In genomic region chr3:62768896-62769295, GRCh38 we compare ENCODE assay signal across 27 cellular contexts.
DNase-seq lines count a peak whose midpoint lies in the region; FAIRE-seq and TF ChIP-seq lines count a peak whose summit lies in the region.
"Had no signal": no experiment of that assay in that cellular context is flagged by ENCODE, and none has a peak within 500 bp of the region (broad histone marks: within the 10 kb centered on the region; RNA-seq: fewer than 3 reads in every experiment).

No MANE protein-coding gene starts in this region.

- H4K91ac ChIP-seq in H1 (replicated peaks; ENCODE audit: insufficient read length, low read length): no peak overlapping the region

- no peak overlapping the region for H3K4me3 ChIP-seq in H1 (ENCODE audit: extremely low read depth in 1 of 4, insufficient read depth in 2 of 4, low read depth in 3 of 4, low read length in 4 of 4)
- H3K4me3 ChIP-seq: BLaER1 treated with 17β-estradiol and CSF1 and Interleukin-3, amounts not matched to agents 10 nM and 100 nM; GM12878; GM23248; HAP-1 had no signal

- H3K56ac ChIP-seq in H1 (replicated peaks; ENCODE audit: insufficient read length, low read depth, low read length): no peak overlapping the region

- H2AFZ ChIP-seq in H1 (ENCODE audit: low read length): no peak overlapping the region
- H2AFZ ChIP-seq: GM23248 had no signal

- WGBS in H1 (ENCODE audit: extremely low coverage in 1 of 2, insufficient coverage in 1 of 2, insufficient read length in 1 of 2, insufficient replicate concordance in 2 of 2, low coverage in 1 of 2, low lambda C conversion rate in 2 of 2, missing lambda C conversion rate in 1 of 2), 2 experiments: 81% methylated on average over 2 of the region's 2 CpGs; no CpG with 5 or more reads in 1 of the 2 experiments

- no peaks in the 10 kb centered on the region for H3K9me3 ChIP-seq in H1 (ENCODE audit: insufficient read depth in 2 of 2, low read depth in 1 of 2, low read length in 1 of 2)
- H3K9me3 ChIP-seq: BE2C; BLaER1 treated with 17β-estradiol and CSF1 and Interleukin-3, amounts not matched to agents 10 nM and 100 nM; HAP-1 had no signal

- peak; percentile 36 for FAIRE-seq in H1 (lab: Jason Lieb, UNC)
- no peak for FAIRE-seq in D721Med (lab: Jason Lieb, UNC)
- FAIRE-seq: A204.1, GM12878, GM19239, H54 had no signal

- no peaks in the 10 kb centered on the region for H3K79me2 ChIP-seq in H1 (ENCODE audit: control insufficient read depth in 1 of 2, insufficient read depth in 2 of 2, low read length in 2 of 2)

- no peaks in the 10 kb centered on the region for H3K36me3 ChIP-seq in H1 (ENCODE audit: control insufficient read depth in 2 of 4, insufficient read depth in 4 of 4, low read length in 3 of 4)
- H3K36me3 ChIP-seq: BE2C; BLaER1 treated with 17β-estradiol and CSF1 and Interleukin-3, amounts not matched to agents 10 nM and 100 nM; HAP-1 had no signal

- no peak overlapping the region for H4K8ac ChIP-seq in H1 (ENCODE audit: extremely low read depth, insufficient read depth, low read length)

- no peaks in the 10 kb centered on the region for H3K27me3 ChIP-seq in H1 (replicated peaks in 1 of 4; ENCODE audit: control insufficient read depth in 3 of 4, extremely low read depth in 1 of 4, insufficient read depth in 3 of 4, low read length in 3 of 4)
- H3K27me3 ChIP-seq: BE2C; BLaER1 treated with 17β-estradiol and CSF1 and Interleukin-3, amounts not matched to agents 10 nM and 100 nM had no signal

- no peak overlapping the region for H4K5ac ChIP-seq in H1 (ENCODE audit: insufficient read length, low read depth, low read length)

- no peak for TF ChIP-seq POLR2A in H1 (IDR thresholded peaks at IDR 0.05; ENCODE audit: control extremely low read depth in 1 of 2, low read depth in 2 of 2, low read length in 2 of 2)

- no peaks in the 10 kb centered on the region for H3K23me2 ChIP-seq in H1 (ENCODE audit: low read depth, low read length)

- H2AK5ac ChIP-seq in H1 (ENCODE audit: low read depth, low read length): no peak overlapping the region

- no peak overlapping the region for H2BK5ac ChIP-seq in H1 (ENCODE audit: low read depth, low read length)

- H2BK15ac ChIP-seq in H1 (ENCODE audit: low read length): no peak overlapping the region

- TF ChIP-seq EP300 in H1 (IDR thresholded peaks at IDR 0.05; ENCODE audit: borderline replicate concordance in 1 of 2, low read depth in 2 of 2, low read length in 2 of 2): no peak

- POLR2A ChIA-PET in H1 (lab: Charles Lee; ENCODE audit: partially characterized antibody): no interaction called here

- H2BK120ac ChIP-seq in H1 (replicated peaks; ENCODE audit: low read depth, low read length): no peak overlapping the region

- no peak overlapping the region for H2BK20ac ChIP-seq in H1 (ENCODE audit: low read length)

- H3K14ac ChIP-seq in H1 (ENCODE audit: insufficient read length): no peak overlapping the region

- no peak overlapping the region for H3K27ac ChIP-seq in H1 (ENCODE audit: low read depth, low read length)
- H3K27ac ChIP-seq: 22Rv1; BLaER1 treated with 17β-estradiol and CSF1 and Interleukin-3, amounts not matched to agents 10 nM and 100 nM; GM23248 had no signal

- no peak for TF ChIP-seq RAD21 in H1 (IDR thresholded peaks at IDR 0.05 in 1 of 2, conservative IDR thresholded peaks at IDR 0.05 in 1 of 2; ENCODE audit: low read depth in 2 of 2, low read length in 2 of 2)

- peak; percentile 1 for DNase-seq in DMS53 (lab: John Stamatoyannopoulos, UW)
- no peak for DNase-seq in DMS53 treated with DMSO at 0.1 percent for 48 hours (lab: John Stamatoyannopoulos, UW; ENCODE audit: unreplicated experiment)
- peak; percentile 51 for DNase-seq in Daoy (ENCODE audit: low read depth)
- peak; percentile 11 for DNase-seq in NCI-H69 (lab: John Stamatoyannopoulos, UW)
- no peak for DNase-seq in H1 (ENCODE audit: low read depth in 1 of 2, low spot score in 2 of 2)
- DNase-seq in islet precursor cell: no peak
- DNase-seq in D721Med (ENCODE audit: insufficient read length, low spot score): no peak
- DNase-seq in occipital lobe (lab: John Stamatoyannopoulos, UW): no peak
- DNase-seq: ACHN; AML-193; BE2C; Calu3; CD4-positive, alpha-beta T cell; CD8-positive, alpha-beta memory T cell; DMS153; DMS79 treated with DMSO at 0.1 percent for 48 hours; EL; GDM1; GM23248; HFFc6 had no signal

- no peak overlapping the region for H3K23ac ChIP-seq in H1 (ENCODE audit: insufficient read length)

- no peak overlapping the region for H3K4me2 ChIP-seq in H1 (ENCODE audit: insufficient read depth in 1 of 2, low read depth in 2 of 2, low read length in 2 of 2)
- H3K4me2 ChIP-seq: BLaER1 treated with 17β-estradiol and CSF1 and Interleukin-3, amounts not matched to agents 10 nM and 100 nM had no signal

- H3K18ac ChIP-seq in H1 (ENCODE audit: extremely low read depth, low read length): no peak overlapping the region

- CTCF ChIA-PET in H1 (lab: Charles Lee; ENCODE audit: partially characterized antibody): interaction anchor here (0.7 to 1.7 kb wide), 3 partner anchors 12 to 180 kb away, joined by 3 to 5 read pairs (median 5); no protein-coding TSS in a partner anchor

- no peak overlapping the region for H3K9ac ChIP-seq in H1 (replicated peaks in 1 of 4; ENCODE audit: extremely low read depth in 1 of 4, low read depth in 3 of 4, low read length in 3 of 4)
- H3K9ac ChIP-seq: BLaER1 treated with 17β-estradiol and CSF1 and Interleukin-3, amounts not matched to agents 10 nM and 100 nM; GM23248 had no signal

- H3K4ac ChIP-seq in H1 (replicated peaks; ENCODE audit: insufficient read length, low read depth, low read length): no peak overlapping the region

- H4K20me1 ChIP-seq in H1 (replicated peaks in 1 of 2; ENCODE audit: control insufficient read depth in 1 of 2, insufficient read depth in 2 of 2, low read length in 2 of 2): no peaks in the 10 kb centered on the region
- H4K20me1 ChIP-seq: BLaER1 treated with 17β-estradiol and CSF1 and Interleukin-3, amounts not matched to agents 10 nM and 100 nM had no signal

- H3K79me1 ChIP-seq in H1 (ENCODE audit: low read depth, low read length): no peaks in the 10 kb centered on the region

- H2BK12ac ChIP-seq in H1 (ENCODE audit: low read depth, low read length): no peak overlapping the region

- no peak for TF ChIP-seq CTCF in H1 (IDR thresholded peaks at IDR 0.05; ENCODE audit: control extremely low read depth in 1 of 3, insufficient read depth in 1 of 3, low read depth in 1 of 3, low read length in 3 of 3)
- TF ChIP-seq CTCF in D721Med (IDR thresholded peaks at IDR 0.05; ENCODE audit: insufficient read depth, missing control alignments): no peak

- no peaks in the 10 kb centered on the region for H3K4me1 ChIP-seq in H1 (replicated peaks in 1 of 4; ENCODE audit: control insufficient read depth in 3 of 4, insufficient read depth in 4 of 4, low read length in 3 of 4)
- H3K4me1 ChIP-seq: BLaER1 treated with 17β-estradiol and CSF1 and Interleukin-3, amounts not matched to agents 10 nM and 100 nM; HAP-1 had no signal

TF ChIP-seq in H1, 55 proteins besides CTCF, POLR2A, EP300 and RAD21 (continues in another document):
- TF ChIP-seq BRCA1 (IDR thresholded peaks at IDR 0.05; ENCODE audit: low read depth, low read length): no peak
- no peak for TF ChIP-seq FOSL1 (IDR thresholded peaks at IDR 0.05; ENCODE audit: insufficient read depth, low read depth, low read length)
- no peak for TF ChIP-seq KDM5A (IDR thresholded peaks at IDR 0.05; ENCODE audit: low read length)
- no peak for TF ChIP-seq CHD1 (IDR thresholded peaks at IDR 0.05; ENCODE audit: low read depth, low read length)
- no peak for TF ChIP-seq BACH1 (IDR thresholded peaks at IDR 0.05; ENCODE audit: low read length)
- no peak for TF ChIP-seq CBX8 (IDR thresholded peaks at IDR 0.05; ENCODE audit: borderline replicate concordance, low read depth, low read length)

Comparison
In these comparisons a context has a peak if more than half of its experiments do, and no peak if none do; other contexts are left out.
1. DNase-seq: peak in DMS53 (single experiment), Daoy (single experiment) and NCI-H69 (single experiment); none in DMS53 treated with DMSO at 0.1 percent for 48 hours (single experiment), H1 (0 of 2), islet precursor cell (single experiment), D721Med (single experiment) and occipital lobe (single experiment).